Comparison of ENCODE assay signal across 13 cellular contexts in the genomic region with DNA sequence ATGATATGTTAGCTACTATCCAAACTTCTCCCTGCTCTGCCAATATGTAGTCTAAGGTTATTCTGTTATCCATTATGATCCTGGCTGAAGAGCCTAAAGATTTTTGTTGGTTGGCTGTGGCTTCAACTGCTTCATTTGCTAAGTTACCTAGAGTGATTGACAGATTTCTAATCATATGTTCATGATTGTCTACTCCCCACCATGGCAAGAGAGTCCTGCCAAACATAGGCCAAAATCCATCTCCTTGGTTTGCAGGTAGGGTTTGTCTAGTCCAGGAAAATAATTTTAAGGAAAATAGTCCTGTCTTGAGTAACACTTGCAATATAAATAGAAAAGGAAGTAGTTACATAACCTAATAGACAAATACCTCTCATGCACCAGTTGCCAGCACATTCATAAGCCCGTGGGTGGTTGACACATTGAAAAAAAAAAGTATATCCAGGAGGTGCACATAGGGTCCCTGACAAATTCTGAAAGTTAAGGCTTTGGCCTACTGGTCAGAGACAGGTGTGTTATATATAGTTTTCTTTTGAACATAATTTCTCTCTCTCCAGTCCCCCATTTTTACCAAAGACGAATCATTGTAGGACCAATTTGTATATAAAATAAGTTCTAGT.
A peak's percentile ranks its signal among the peaks of the same experiment; 100 is the strongest.
DNase-seq lines count a peak whose midpoint lies in the region; ATAC-seq and TF ChIP-seq lines count a peak whose summit lies in the region.
"Had no signal": no experiment of that assay in that cellular context is flagged by ENCODE, and none has a peak within 500 bp of the region (broad histone marks: within the 10 kb centered on the region; RNA-seq: fewer than 3 reads in every experiment).

No MANE protein-coding gene starts in this region.

- peak; percentile 4 for DNase-seq in choroid plexus epithelial cell (ENCODE audit: low read depth)
- no peak for DNase-seq in AG20443 (ENCODE audit: low spot score)
- DNase-seq in germinal center (ENCODE audit: low spot score): no peak
- DNase-seq in SW 1271 (lab: John Stamatoyannopoulos, UW): no peak
- DNase-seq in activated naive CD8-positive, alpha-beta T cell treated with anti-CD3 and anti-CD28 coated beads, Interleukin-2, amount 50 U/mL, for 24 hours: no peak
- DNase-seq: Caco-2, midbrain, NCI-H526 treated with DMSO at 0.1 percent for 48 hours, retina had no signal

- peak; percentile 50 for ATAC-seq in GM18861 (IDR thresholded peaks at IDR 0.05; ENCODE audit: unreplicated experiment)
- peak; percentile 41 for ATAC-seq in GM21528 (IDR thresholded peaks at IDR 0.05; ENCODE audit: low FRiP score, unreplicated experiment)
- ATAC-seq in HG03432 (IDR thresholded peaks at IDR 0.05; ENCODE audit: unreplicated experiment): peak; percentile 57
- no peak for ATAC-seq in activated naive CD8-positive, alpha-beta T cell treated with anti-CD3 and anti-CD28 coated beads, Interleukin-2, amount 50 U/mL, for 24 hours

- H3K4me3 ChIP-seq in choroid plexus epithelial cell (ENCODE audit: low read depth, low read length): no peak overlapping the region
- H3K4me3 ChIP-seq: suprapubic skin had no signal

- no peak for TF ChIP-seq CTCF in choroid plexus epithelial cell (conservative IDR thresholded peaks at IDR 0.05; ENCODE audit: low read depth, low read length)

- H3K36me3 Mint-ChIP-seq in activated naive CD8-positive, alpha-beta T cell treated with anti-CD3 and anti-CD28 coated beads, Interleukin-2, amount 50 U/mL, for 24 hours (ENCODE audit: low read depth): no peaks in the 10 kb centered on the region

- no peak overlapping the region for H3K4me3 Mint-ChIP-seq in activated naive CD8-positive, alpha-beta T cell treated with anti-CD3 and anti-CD28 coated beads, Interleukin-2, amount 50 U/mL, for 24 hours

- H3K4me1 Mint-ChIP-seq in activated naive CD8-positive, alpha-beta T cell treated with anti-CD3 and anti-CD28 coated beads, Interleukin-2, amount 50 U/mL, for 24 hours: peaks cover 18% of the 10 kb centered on the region

- peaks cover 1% of the 10 kb centered on the region for H3K27me3 Mint-ChIP-seq in activated naive CD8-positive, alpha-beta T cell treated with anti-CD3 and anti-CD28 coated beads, Interleukin-2, amount 50 U/mL, for 24 hours

- no peak overlapping the region for H3K27ac Mint-ChIP-seq in activated naive CD8-positive, alpha-beta T cell treated with anti-CD3 and anti-CD28 coated beads, Interleukin-2, amount 50 U/mL, for 24 hours

- H3K9me3 Mint-ChIP-seq in activated naive CD8-positive, alpha-beta T cell treated with anti-CD3 and anti-CD28 coated beads, Interleukin-2, amount 50 U/mL, for 24 hours: no peaks in the 10 kb centered on the region
